1 cellular context compared by ENCODE assay signal in the genomic region with DNA sequence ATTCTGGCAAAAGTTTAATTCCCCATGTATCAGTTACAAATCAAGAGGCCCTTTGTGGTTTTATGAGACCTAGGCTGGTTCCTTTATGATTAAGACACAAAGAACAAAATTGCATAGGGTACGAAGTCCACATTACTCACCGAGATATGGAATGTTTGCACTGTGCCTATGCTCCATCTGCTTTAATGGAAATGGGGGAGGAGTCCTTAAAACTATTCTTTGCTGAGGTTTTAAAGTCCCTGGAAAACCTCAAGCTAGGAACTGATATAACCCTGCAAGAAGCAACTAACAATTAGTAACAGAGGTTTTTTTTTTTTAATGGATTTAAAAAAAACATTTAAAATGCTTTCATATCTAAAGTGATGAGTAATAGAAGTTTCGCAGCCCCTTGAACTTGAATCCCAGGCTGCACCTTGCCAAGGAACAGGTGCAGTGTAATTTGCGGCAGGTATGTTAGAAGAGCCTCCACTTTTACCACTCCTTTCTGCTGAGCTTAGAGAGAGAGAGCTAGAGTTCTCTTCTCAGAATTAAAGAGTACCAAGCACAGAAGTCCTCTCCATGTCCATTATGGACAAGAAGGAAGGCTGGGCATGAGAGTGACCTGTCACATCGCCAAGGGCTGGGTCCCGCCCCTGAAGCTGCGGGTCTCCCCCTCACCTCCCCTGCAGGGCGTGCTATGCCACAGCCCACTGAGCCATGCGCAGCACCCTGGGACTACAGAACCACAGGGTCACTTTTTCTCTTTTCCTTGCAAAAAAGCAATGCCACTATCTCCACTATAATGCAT.
A peak's percentile ranks its signal among the peaks of the same experiment; 100 is the strongest.
TF ChIP-seq lines count a peak whose summit lies in the region.

No MANE protein-coding gene starts in this region.

TF ChIP-seq in HEK293, 187 proteins besides CTCF, POLR2A, EP300 and RAD21 (continued from another document and continues in another):
- TF ChIP-seq, protein P1, sequence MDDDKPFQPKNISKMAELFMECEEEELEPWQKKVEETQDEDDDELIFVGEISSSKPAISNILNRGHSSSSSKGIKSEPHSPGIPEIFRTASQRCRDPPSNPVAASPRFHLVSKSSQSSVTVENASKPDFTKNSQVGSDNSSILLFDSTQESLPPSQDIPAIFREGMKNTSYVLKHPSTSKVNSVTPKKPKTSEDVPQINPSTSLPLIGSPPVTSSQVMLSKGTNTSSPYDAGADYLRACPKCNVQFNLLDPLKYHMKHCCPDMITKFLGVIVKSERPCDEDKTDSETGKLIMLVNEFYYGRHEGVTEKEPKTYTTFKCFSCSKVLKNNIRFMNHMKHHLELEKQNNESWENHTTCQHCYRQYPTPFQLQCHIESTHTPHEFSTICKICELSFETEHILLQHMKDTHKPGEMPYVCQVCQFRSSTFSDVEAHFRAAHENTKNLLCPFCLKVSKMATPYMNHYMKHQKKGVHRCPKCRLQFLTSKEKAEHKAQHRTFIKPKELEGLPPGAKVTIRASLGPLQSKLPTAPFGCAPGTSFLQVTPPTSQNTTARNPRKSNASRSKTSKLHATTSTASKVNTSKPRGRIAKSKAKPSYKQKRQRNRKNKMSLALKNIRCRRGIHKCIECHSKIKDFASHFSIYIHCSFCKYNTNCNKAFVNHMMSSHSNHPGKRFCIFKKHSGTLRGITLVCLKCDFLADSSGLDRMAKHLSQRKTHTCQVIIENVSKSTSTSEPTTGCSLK (tag by site-specific recombination; IDR thresholded peaks at IDR 0.05): no peak
- TF ChIP-seq ZNF571 (tag by site-specific recombination; IDR thresholded peaks at IDR 0.05) (no peak), KLF8 (tag by site-specific recombination; IDR thresholded peaks at IDR 0.05) (no peak), ZNF10 (tag by site-specific recombination; IDR thresholded peaks at IDR 0.05) (no peak), ZNF600 (tag by site-specific recombination; IDR thresholded peaks at IDR 0.05) (peak; percentile 61), OVOL3 (tag by site-specific recombination; IDR thresholded peaks at IDR 0.05) (no peak), ZNF777 (tag by site-specific recombination; IDR thresholded peaks at IDR 0.05; ENCODE audit: borderline replicate concordance) (no peak), ZBTB21 (tag by site-specific recombination; IDR thresholded peaks at IDR 0.05) (no peak), ZNF211 (tag by site-specific recombination; IDR thresholded peaks at IDR 0.05; ENCODE audit: low read depth) (no peak), ZNF155 (tag by site-specific recombination; IDR thresholded peaks at IDR 0.05) (no peak), ZNF140 (tag by site-specific recombination; IDR thresholded peaks at IDR 0.05) (no peak), ZNF621 (tag by site-specific recombination; IDR thresholded peaks at IDR 0.05) (no peak), ZNF202 (tag by site-specific recombination; IDR thresholded peaks at IDR 0.05; ENCODE audit: borderline replicate concordance) (no peak), SP7 (tag by site-specific recombination; IDR thresholded peaks at IDR 0.05) (peak; percentile 91), REPIN1 (tag by site-specific recombination; IDR thresholded peaks at IDR 0.05; ENCODE audit: low read depth) (no peak), ZBTB7A (tag by site-specific recombination; IDR thresholded peaks at IDR 0.05; ENCODE audit: low read depth) (no peak), ZFP3 (tag by site-specific recombination; IDR thresholded peaks at IDR 0.05; ENCODE audit: low read depth) (no peak), GLI2 (tag by site-specific recombination; IDR thresholded peaks at IDR 0.05; ENCODE audit: borderline replicate concordance, low read depth) (no peak), MEIS1 (CRISPR knock-in tag; IDR thresholded peaks at IDR 0.05; ENCODE audit: borderline replicate concordance) (no peak), YY2 (tag by site-specific recombination; IDR thresholded peaks at IDR 0.05) (no peak), ZNF830 (tag by site-specific recombination; IDR thresholded peaks at IDR 0.05; ENCODE audit: low read depth) (no peak), ZSCAN23 (tag by site-specific recombination; IDR thresholded peaks at IDR 0.05) (no peak), FEZF1 (tag by site-specific recombination; IDR thresholded peaks at IDR 0.05) (peak; percentile 56), ZNF76 (tag by site-specific recombination; IDR thresholded peaks at IDR 0.05; ENCODE audit: borderline replicate concordance, low read depth) (no peak), MZF1 (tag by site-specific recombination; IDR thresholded peaks at IDR 0.05; ENCODE audit: borderline replicate concordance) (peak; percentile 70; the same call in 1 of the 2 replicates), ZNF2 (tag by site-specific recombination; IDR thresholded peaks at IDR 0.05) (no peak), ZNF121 (tag by site-specific recombination; IDR thresholded peaks at IDR 0.05) (no peak), ZNF843 (tag by site-specific recombination; IDR thresholded peaks at IDR 0.05) (peak; percentile 80), ZXDB (tag by site-specific recombination; IDR thresholded peaks at IDR 0.05) (peak; percentile 57; the same call in 1 of the 2 replicates), ZNF335 (tag by site-specific recombination; conservative IDR thresholded peaks at IDR 0.05) (no peak; the same call in 1 of the 2 replicates), MYNN (tag by site-specific recombination; IDR thresholded peaks at IDR 0.05; ENCODE audit: borderline replicate concordance) (no peak)
- TF ChIP-seq, protein P2, sequence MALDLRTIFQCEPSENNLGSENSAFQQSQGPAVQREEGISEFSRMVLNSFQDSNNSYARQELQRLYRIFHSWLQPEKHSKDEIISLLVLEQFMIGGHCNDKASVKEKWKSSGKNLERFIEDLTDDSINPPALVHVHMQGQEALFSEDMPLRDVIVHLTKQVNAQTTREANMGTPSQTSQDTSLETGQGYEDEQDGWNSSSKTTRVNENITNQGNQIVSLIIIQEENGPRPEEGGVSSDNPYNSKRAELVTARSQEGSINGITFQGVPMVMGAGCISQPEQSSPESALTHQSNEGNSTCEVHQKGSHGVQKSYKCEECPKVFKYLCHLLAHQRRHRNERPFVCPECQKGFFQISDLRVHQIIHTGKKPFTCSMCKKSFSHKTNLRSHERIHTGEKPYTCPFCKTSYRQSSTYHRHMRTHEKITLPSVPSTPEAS (tag by site-specific recombination; IDR thresholded peaks at IDR 0.05): no peak
- TF ChIP-seq, protein P3, sequence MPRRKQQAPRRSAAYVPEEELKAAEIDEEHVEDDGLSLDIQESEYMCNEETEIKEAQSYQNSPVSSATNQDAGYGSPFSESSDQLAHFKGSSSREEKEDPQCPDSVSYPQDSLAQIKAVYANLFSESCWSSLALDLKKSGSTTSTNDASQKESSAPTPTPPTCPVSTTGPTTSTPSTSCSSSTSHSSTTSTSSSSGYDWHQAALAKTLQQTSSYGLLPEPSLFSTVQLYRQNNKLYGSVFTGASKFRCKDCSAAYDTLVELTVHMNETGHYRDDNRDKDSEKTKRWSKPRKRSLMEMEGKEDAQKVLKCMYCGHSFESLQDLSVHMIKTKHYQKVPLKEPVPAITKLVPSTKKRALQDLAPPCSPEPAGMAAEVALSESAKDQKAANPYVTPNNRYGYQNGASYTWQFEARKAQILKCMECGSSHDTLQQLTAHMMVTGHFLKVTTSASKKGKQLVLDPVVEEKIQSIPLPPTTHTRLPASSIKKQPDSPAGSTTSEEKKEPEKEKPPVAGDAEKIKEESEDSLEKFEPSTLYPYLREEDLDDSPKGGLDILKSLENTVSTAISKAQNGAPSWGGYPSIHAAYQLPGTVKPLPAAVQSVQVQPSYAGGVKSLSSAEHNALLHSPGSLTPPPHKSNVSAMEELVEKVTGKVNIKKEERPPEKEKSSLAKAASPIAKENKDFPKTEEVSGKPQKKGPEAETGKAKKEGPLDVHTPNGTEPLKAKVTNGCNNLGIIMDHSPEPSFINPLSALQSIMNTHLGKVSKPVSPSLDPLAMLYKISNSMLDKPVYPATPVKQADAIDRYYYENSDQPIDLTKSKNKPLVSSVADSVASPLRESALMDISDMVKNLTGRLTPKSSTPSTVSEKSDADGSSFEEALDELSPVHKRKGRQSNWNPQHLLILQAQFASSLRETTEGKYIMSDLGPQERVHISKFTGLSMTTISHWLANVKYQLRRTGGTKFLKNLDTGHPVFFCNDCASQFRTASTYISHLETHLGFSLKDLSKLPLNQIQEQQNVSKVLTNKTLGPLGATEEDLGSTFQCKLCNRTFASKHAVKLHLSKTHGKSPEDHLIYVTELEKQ (tag by site-specific recombination; IDR thresholded peaks at IDR 0.05; ENCODE audit: borderline replicate concordance): peak; percentile 57; the same call in 1 of the 2 replicates
- TF ChIP-seq, protein P4, sequence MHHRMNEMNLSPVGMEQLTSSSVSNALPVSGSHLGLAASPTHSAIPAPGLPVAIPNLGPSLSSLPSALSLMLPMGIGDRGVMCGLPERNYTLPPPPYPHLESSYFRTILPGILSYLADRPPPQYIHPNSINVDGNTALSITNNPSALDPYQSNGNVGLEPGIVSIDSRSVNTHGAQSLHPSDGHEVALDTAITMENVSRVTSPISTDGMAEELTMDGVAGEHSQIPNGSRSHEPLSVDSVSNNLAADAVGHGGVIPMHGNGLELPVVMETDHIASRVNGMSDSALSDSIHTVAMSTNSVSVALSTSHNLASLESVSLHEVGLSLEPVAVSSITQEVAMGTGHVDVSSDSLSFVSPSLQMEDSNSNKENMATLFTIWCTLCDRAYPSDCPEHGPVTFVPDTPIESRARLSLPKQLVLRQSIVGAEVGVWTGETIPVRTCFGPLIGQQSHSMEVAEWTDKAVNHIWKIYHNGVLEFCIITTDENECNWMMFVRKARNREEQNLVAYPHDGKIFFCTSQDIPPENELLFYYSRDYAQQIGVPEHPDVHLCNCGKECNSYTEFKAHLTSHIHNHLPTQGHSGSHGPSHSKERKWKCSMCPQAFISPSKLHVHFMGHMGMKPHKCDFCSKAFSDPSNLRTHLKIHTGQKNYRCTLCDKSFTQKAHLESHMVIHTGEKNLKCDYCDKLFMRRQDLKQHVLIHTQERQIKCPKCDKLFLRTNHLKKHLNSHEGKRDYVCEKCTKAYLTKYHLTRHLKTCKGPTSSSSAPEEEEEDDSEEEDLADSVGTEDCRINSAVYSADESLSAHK (tag by site-specific recombination; IDR thresholded peaks at IDR 0.05): peak; percentile 99
- TF ChIP-seq, protein P5, sequence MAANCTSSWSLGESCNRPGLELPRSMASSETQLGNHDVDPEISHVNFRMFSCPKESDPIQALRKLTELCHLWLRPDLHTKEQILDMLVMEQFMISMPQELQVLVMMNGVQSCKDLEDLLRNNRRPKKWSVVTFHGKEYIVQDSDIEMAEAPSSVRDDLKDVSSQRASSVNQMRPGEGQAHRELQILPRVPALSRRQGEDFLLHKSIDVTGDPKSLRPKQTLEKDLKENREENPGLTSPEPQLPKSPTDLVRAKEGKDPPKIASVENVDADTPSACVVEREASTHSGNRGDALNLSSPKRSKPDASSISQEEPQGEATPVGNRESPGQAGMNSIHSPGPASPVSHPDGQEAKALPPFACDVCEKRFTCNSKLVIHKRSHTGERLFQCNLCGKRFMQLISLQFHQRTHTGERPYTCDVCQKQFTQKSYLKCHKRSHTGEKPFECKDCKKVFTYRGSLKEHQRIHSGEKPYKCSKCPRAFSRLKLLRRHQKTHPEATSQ (tag by site-specific recombination; IDR thresholded peaks at IDR 0.05): no peak
- TF ChIP-seq, protein P6, sequence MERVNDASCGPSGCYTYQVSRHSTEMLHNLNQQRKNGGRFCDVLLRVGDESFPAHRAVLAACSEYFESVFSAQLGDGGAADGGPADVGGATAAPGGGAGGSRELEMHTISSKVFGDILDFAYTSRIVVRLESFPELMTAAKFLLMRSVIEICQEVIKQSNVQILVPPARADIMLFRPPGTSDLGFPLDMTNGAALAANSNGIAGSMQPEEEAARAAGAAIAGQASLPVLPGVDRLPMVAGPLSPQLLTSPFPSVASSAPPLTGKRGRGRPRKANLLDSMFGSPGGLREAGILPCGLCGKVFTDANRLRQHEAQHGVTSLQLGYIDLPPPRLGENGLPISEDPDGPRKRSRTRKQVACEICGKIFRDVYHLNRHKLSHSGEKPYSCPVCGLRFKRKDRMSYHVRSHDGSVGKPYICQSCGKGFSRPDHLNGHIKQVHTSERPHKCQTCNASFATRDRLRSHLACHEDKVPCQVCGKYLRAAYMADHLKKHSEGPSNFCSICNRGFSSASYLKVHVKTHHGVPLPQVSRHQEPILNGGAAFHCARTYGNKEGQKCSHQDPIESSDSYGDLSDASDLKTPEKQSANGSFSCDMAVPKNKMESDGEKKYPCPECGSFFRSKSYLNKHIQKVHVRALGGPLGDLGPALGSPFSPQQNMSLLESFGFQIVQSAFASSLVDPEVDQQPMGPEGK (tag by site-specific recombination; IDR thresholded peaks at IDR 0.05): no peak
- TF ChIP-seq, protein P7, sequence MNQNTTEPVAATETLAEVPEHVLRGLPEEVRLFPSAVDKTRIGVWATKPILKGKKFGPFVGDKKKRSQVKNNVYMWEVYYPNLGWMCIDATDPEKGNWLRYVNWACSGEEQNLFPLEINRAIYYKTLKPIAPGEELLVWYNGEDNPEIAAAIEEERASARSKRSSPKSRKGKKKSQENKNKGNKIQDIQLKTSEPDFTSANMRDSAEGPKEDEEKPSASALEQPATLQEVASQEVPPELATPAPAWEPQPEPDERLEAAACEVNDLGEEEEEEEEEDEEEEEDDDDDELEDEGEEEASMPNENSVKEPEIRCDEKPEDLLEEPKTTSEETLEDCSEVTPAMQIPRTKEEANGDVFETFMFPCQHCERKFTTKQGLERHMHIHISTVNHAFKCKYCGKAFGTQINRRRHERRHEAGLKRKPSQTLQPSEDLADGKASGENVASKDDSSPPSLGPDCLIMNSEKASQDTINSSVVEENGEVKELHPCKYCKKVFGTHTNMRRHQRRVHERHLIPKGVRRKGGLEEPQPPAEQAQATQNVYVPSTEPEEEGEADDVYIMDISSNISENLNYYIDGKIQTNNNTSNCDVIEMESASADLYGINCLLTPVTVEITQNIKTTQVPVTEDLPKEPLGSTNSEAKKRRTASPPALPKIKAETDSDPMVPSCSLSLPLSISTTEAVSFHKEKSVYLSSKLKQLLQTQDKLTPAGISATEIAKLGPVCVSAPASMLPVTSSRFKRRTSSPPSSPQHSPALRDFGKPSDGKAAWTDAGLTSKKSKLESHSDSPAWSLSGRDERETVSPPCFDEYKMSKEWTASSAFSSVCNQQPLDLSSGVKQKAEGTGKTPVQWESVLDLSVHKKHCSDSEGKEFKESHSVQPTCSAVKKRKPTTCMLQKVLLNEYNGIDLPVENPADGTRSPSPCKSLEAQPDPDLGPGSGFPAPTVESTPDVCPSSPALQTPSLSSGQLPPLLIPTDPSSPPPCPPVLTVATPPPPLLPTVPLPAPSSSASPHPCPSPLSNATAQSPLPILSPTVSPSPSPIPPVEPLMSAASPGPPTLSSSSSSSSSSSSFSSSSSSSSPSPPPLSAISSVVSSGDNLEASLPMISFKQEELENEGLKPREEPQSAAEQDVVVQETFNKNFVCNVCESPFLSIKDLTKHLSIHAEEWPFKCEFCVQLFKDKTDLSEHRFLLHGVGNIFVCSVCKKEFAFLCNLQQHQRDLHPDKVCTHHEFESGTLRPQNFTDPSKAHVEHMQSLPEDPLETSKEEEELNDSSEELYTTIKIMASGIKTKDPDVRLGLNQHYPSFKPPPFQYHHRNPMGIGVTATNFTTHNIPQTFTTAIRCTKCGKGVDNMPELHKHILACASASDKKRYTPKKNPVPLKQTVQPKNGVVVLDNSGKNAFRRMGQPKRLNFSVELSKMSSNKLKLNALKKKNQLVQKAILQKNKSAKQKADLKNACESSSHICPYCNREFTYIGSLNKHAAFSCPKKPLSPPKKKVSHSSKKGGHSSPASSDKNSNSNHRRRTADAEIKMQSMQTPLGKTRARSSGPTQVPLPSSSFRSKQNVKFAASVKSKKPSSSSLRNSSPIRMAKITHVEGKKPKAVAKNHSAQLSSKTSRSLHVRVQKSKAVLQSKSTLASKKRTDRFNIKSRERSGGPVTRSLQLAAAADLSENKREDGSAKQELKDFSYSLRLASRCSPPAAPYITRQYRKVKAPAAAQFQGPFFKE (tag by site-specific recombination; IDR thresholded peaks at IDR 0.05; ENCODE audit: borderline replicate concordance): no peak
